Comparison of ENCODE assay signal across 28 cellular contexts in genomic region chr19:43711751-43712355, GRCh38. TPM values are rescaled to one million over a fixed set of nuclear protein-coding genes. Genes with fewer than 3 reads are reported as not detected.
DNase-seq lines count a peak whose midpoint lies in the region; ATAC-seq, FAIRE-seq and TF ChIP-seq lines count a peak whose summit lies in the region.
"Had no signal": no experiment of that assay in that cellular context is flagged by ENCODE, and none has a peak within 500 bp of the region (broad histone marks: within the 10 kb centered on the region; RNA-seq: fewer than 3 reads in every experiment).

No MANE protein-coding gene starts in this region.

- intact Hi-C loops in left colon (cut with DNase I, micrococcal nuclease), result no loop called here

- no peaks in the 10 kb centered on the region for H3F3A ChIP-seq in SK-N-SH (replicated peaks; ENCODE audit: insufficient read depth)

- H3K9ac ChIP-seq in SK-N-SH, result no peak overlapping the region

- H3K9me3 ChIP-seq in SK-N-SH, result 0 out of 2 replicates have a peak, but pooled peaks cover 4% of the 10 kb centered on the region
- H3K9me3 ChIP-seq in CD8-positive, alpha-beta memory T cell (ENCODE audit: low read length), result no peaks in the 10 kb centered on the region

- peaks cover 0 to 3% (median 0%) of the 10 kb centered on the region in 5 donors for H3K9me3 Mint-ChIP-seq in CD8-positive, alpha-beta memory T cell
- H3K9me3 Mint-ChIP-seq: immature natural killer cell had no signal

- H3K4me3 ChIP-seq in SK-N-SH (ENCODE audit: low read depth in 2 of 2, low read length in 1 of 2), result no peak overlapping the region
- no peak overlapping the region for H3K4me3 ChIP-seq in CD8-positive, alpha-beta memory T cell (ENCODE audit: low read length)
- H3K4me3 ChIP-seq: heart left ventricle, skin epidermis, tibial artery had no signal

- no peaks in the 10 kb centered on the region for H3K36me3 ChIP-seq in SK-N-SH (replicated peaks in 1 of 2; ENCODE audit: control insufficient read depth in 1 of 2, insufficient read depth in 2 of 2, low read length in 1 of 2)
- no peaks in the 10 kb centered on the region for H3K36me3 ChIP-seq in CD8-positive, alpha-beta memory T cell (ENCODE audit: insufficient read depth, low read length)
- H3K36me3 ChIP-seq: heart left ventricle, tibial artery had no signal

- TF ChIP-seq RAD21 in SK-N-SH (IDR thresholded peaks at IDR 0.05; ENCODE audit: low read length), result no peak

- CTCF ChIA-PET in HEK293T (lab: Yijun Ruan, JAX), result no interaction called here
- CTCF ChIA-PET in SK-N-SH (lab: Yijun Ruan, JAX), result no interaction called here
- CTCF ChIA-PET in CD8-positive, alpha-beta memory T cell (lab: Charles Lee), result no interaction called here

- H3K4me3 Mint-ChIP-seq in CD8-positive, alpha-beta memory T cell, result no peak overlapping the region
- H3K4me3 Mint-ChIP-seq: dendritic cell treated with granulocyte-macrophage colony-stimulating factor and Interleukin-4, amounts not matched to agents 40 ng/mL and 50 ng/mL, for 4 days; immature natural killer cell; neural crest cell; stimulated activated naive CD8-positive, alpha-beta T cell treated with anti-CD3 and anti-CD28 coated beads, Interleukin-15, Interleukin-2, amounts not matched to agents 100 ng/mL and 50 ng/mL, for 24 hours; T-cell had no signal

- H3K27ac Mint-ChIP-seq in CD8-positive, alpha-beta memory T cell, result peak overlapping the region in 1 of 8 donors; percentile 40
- H3K27ac Mint-ChIP-seq: dendritic cell treated with granulocyte-macrophage colony-stimulating factor and Interleukin-4, amounts not matched to agents 40 ng/mL and 50 ng/mL, for 4 days; immature natural killer cell; stimulated activated naive CD8-positive, alpha-beta T cell treated with anti-CD3 and anti-CD28 coated beads, Interleukin-15, Interleukin-2, amounts not matched to agents 100 ng/mL and 50 ng/mL, for 24 hours; T-cell had no signal

- H3K4me1 Mint-ChIP-seq in CD8-positive, alpha-beta memory T cell, result no peaks in the 10 kb centered on the region
- H3K4me1 Mint-ChIP-seq: immature natural killer cell, neural crest cell, T-cell had no signal

- 0 out of 4 replicates have a peak, but pooled peaks cover 0 to 6% of the 10 kb centered on the region in 2 experiments for H3K4me1 ChIP-seq in SK-N-SH (ENCODE audit: control insufficient read depth in 1 of 2, insufficient read depth in 2 of 2, low read depth in 1 of 2, low read length in 1 of 2)
- H3K4me1 ChIP-seq in CD8-positive, alpha-beta memory T cell (ENCODE audit: insufficient read depth, low read length), result no peaks in the 10 kb centered on the region
- H3K4me1 ChIP-seq: heart left ventricle, tibial artery had no signal

- no peaks in the 10 kb centered on the region for H3K79me2 ChIP-seq in SK-N-SH (ENCODE audit: insufficient read depth)

- H3K9me2 ChIP-seq in SK-N-SH, result no peaks in the 10 kb centered on the region

- peak; percentile 83 for ATAC-seq in left colon
- ATAC-seq: heart left ventricle, T-cell had no signal

- peaks cover 15 to 25% of the 10 kb centered on the region in 2 donors for H3K27me3 Mint-ChIP-seq in CD8-positive, alpha-beta memory T cell

- WGBS in SK-N-SH (ENCODE audit: low lambda C conversion rate), result 38% methylated on average over 12 of the region's 12 CpGs

- H3K27me3 ChIP-seq in SK-N-SH (ENCODE audit: insufficient read depth), result no peaks in the 10 kb centered on the region
- H3K27me3 ChIP-seq in CD8-positive, alpha-beta memory T cell (ENCODE audit: insufficient read depth, low read length, poor library complexity, severe bottlenecking), result no peaks in the 10 kb centered on the region
- H3K27me3 ChIP-seq: heart left ventricle had no signal

- H4K20me1 ChIP-seq in SK-N-SH (ENCODE audit: insufficient read depth), result no peaks in the 10 kb centered on the region

- POLR2A ChIA-PET in HEK293T (lab: Yijun Ruan, JAX), result no interaction called here
- POLR2A ChIA-PET in SK-N-SH (lab: Yijun Ruan, JAX), result no interaction called here
- POLR2A ChIA-PET in CD8-positive, alpha-beta memory T cell (lab: Charles Lee), result no interaction called here

- no peak overlapping the region; the same call in 1 of the 2 replicates for H2AFZ ChIP-seq in SK-N-SH (ENCODE audit: low read depth)

- H3K27ac ChIP-seq in SK-N-SH (ENCODE audit: low read depth in 2 of 2, low read length in 1 of 2), result no peak overlapping the region
- no peak overlapping the region for H3K27ac ChIP-seq in CD8-positive, alpha-beta memory T cell (ENCODE audit: low read depth, low read length)
- H3K27ac ChIP-seq: heart left ventricle, skin epidermis, tibial artery had no signal

- no peak overlapping the region for H3K4me2 ChIP-seq in SK-N-SH

- peak; percentile 49 for DNase-seq in Daoy (ENCODE audit: low read depth)
- DNase-seq in HEK293T (ENCODE audit: extremely low spot score), result no peak
- no peak for DNase-seq in SK-N-SH
- DNase-seq in left colon, result no peak
- no peak for DNase-seq in RCC 7860 (ENCODE audit: low spot score)
- DNase-seq in dedifferentiated amniotic fluid mesenchymal stem cell (ENCODE audit: extremely low spot score), result no peak
- no peak for DNase-seq in CD8-positive, alpha-beta memory T cell
- DNase-seq: activated CD4-positive, alpha-beta T cell treated with anti-CD3 and anti-CD28 coated beads, Interleukin-2, amount 50 U/mL, for 4 hours; activated gamma-delta T cell treated with Interleukin-2 at 50 U/mL for 16 hours; activated T-cell treated with anti-CD3 and anti-CD28 coated beads for 4 hours; heart left ventricle; immature natural killer cell; KG1; NCI-H1092; NCI-H2029; NCI-H510A; SHP77; stimulated activated CD4-positive, alpha-beta T cell treated with anti-CD3 and anti-CD28 coated beads, Interleukin-4, amount 100 ng/mL, for 1 hour; T-cell; tibial artery had no signal

- no peak for FAIRE-seq in RCC 7860 (lab: Jason Lieb, UNC)
- FAIRE-seq: G401.6 had no signal

- peaks cover 0 to 8% (median 0%) of the 10 kb centered on the region in 3 donors for H3K36me3 Mint-ChIP-seq in CD8-positive, alpha-beta memory T cell
- H3K36me3 Mint-ChIP-seq: immature natural killer cell had no signal

- TF ChIP-seq CTCF in SK-N-SH (IDR thresholded peaks at IDR 0.05), result no peak

- TF ChIP-seq EP300 in SK-N-SH (IDR thresholded peaks at IDR 0.05; ENCODE audit: borderline replicate concordance in 1 of 2, low read depth in 1 of 2, low read length in 1 of 2), result no peak

TF ChIP-seq in HEK293T, 16 proteins besides CTCF, POLR2A, EP300 and RAD21:
- TF ChIP-seq L3MBTL2 (conservative IDR thresholded peaks at IDR 0.05) (no peak), BHLHE40 (IDR thresholded peaks at IDR 0.05; ENCODE audit: borderline replicate concordance) (no peak), ZNF384 (IDR thresholded peaks at IDR 0.05) (0 out of 2 replicates have a peak, but pooled peaks have one; percentile 11), PKNOX1 (IDR thresholded peaks at IDR 0.05) (no peak)

TF ChIP-seq in SK-N-SH, 30 proteins besides CTCF, POLR2A, EP300 and RAD21:
- TF ChIP-seq SIN3A (IDR thresholded peaks at IDR 0.05; ENCODE audit: borderline replicate concordance, low read depth, low read length) (no peak), FOSL2 (IDR thresholded peaks at IDR 0.05; ENCODE audit: borderline replicate concordance, low read depth) (peak; percentile 11; the same call in 1 of the 2 replicates)
TF ChIP-seq in SK-N-SH: peak in this region for 1.

RNA-seq across cellular contexts. Expression of gene IRGC, which starts 4.0 kb away (rescaled TPM):
- total RNA-seq in Daoy (2014; rRNA removed; shearing (Covaris generic)), result not detected in 2 replicates
- not detected in 2 replicates for polyA plus RNA-seq in SK-N-SH (2012; rRNA removed)
- polyA plus RNA-seq in SK-N-SH (2012; cell fraction: cytosol; rRNA removed), result not detected in 2 replicates
- not detected in 2 replicates for polyA plus RNA-seq in SK-N-SH (2012; cell fraction: nucleus; rRNA removed)
- total RNA-seq in left colon, result not detected
- total RNA-seq in CD8-positive, alpha-beta memory T cell, result not detected
- polyA plus RNA-seq in CD8-positive, alpha-beta memory T cell, result not detected
- total RNA-seq: heart left ventricle, liver, mononuclear cell, neural crest cell, T-cell had no signal
- polyA plus RNA-seq: adipose tissue, heart left ventricle, liver had no signal

RNA-seq across cellular contexts. Expression of gene PLAUR, which starts 41.9 kb away (rescaled TPM):
- total RNA-seq in Daoy (2014; rRNA removed; shearing (Covaris generic)), result 159 and 206 TPM in 2 replicates
- 249 and 299 TPM in 2 replicates for polyA plus RNA-seq in SK-N-SH (2012; rRNA removed)
- polyA plus RNA-seq in SK-N-SH (2012; cell fraction: cytosol; rRNA removed), result 120 and 152 TPM in 2 replicates
- 256 and 307 TPM in 2 replicates for polyA plus RNA-seq in SK-N-SH (2012; cell fraction: nucleus; rRNA removed)
- total RNA-seq in left colon, result 100 to 1,000 TPM in 1 of 2 donors, 10 to 100 TPM in 1; 44.4 to 130 TPM
- 1 to 10 TPM; 2.7 to 5.0 TPM for total RNA-seq in CD8-positive, alpha-beta memory T cell
- 3.8 TPM for polyA plus RNA-seq in CD8-positive, alpha-beta memory T cell

RNA-seq across cellular contexts. Expression of gene SMG9, which starts 42.9 kb away (rescaled TPM):
- 14.1 and 20.3 TPM in 2 replicates for total RNA-seq in Daoy (2014; rRNA removed; shearing (Covaris generic))
- 17.3 and 24.3 TPM in 2 replicates for polyA plus RNA-seq in SK-N-SH (2012; rRNA removed)
- 9.3 and 10.4 TPM in 2 replicates for polyA plus RNA-seq in SK-N-SH (2012; cell fraction: cytosol; rRNA removed)
- 96.8 and 169 TPM in 2 replicates for polyA plus RNA-seq in SK-N-SH (2012; cell fraction: nucleus; rRNA removed)
- total RNA-seq in left colon, result 10 to 100 TPM; 25.4 to 40.3 TPM
- total RNA-seq in CD8-positive, alpha-beta memory T cell, result 10 to 100 TPM; 85.8 to 91.3 TPM
- polyA plus RNA-seq in CD8-positive, alpha-beta memory T cell, result 11.0 TPM

Comparison
In these comparisons a context has a peak if more than half of its experiments do, and no peak if none do; other contexts are left out.
1. RNA of gene PLAUR, which starts 41.9 kb away (total RNA-seq): 159 to 206 TPM in Daoy and 44.4 to 130 TPM in left colon; 2.7 to 5.0 TPM in CD8-positive, alpha-beta memory T cell; every median in the first group is over 4 times any median in the second.